In genomic region chr20:13007596-13007995, GRCh38 we compare ENCODE assay signal across 27 cellular contexts.
"Had no signal": no experiment of that assay in that cellular context is flagged by ENCODE, and none has a peak within 500 bp of the region (broad histone marks: within the 10 kb centered on the region; RNA-seq: fewer than 3 reads in every experiment).

No MANE protein-coding gene starts in this region.

- H3K27me3 ChIP-seq: Peyer's patch had no signal

- H3K27me3 Mint-ChIP-seq: central memory CD8-positive, alpha-beta T cell had no signal

- H3K27ac ChIP-seq: Peyer's patch, RWPE1 had no signal

- FAIRE-seq: astrocyte had no signal

- H3K27ac Mint-ChIP-seq: activated CD8-positive, alpha-beta T cell treated with anti-CD3 and anti-CD28 coated beads, Interleukin-2, amount 10 ng/mL, durations not matched to agents 7 days and 5 days; activated naive CD4-positive, alpha-beta T cell treated with anti-CD3 and anti-CD28 coated beads, Interleukin-2, amount 50 U/mL, for 72 hours; activated naive CD8-positive, alpha-beta T cell treated with anti-CD3 and anti-CD28 coated beads, Interleukin-2, amount 50 U/mL, for 24 hours; brain; T-helper 1 cell treated with Interleukin-12 subunit alpha and Interleukin-12 subunit beta and Interleukin-4 antibody, amounts not matched to agents 30 μg/mL and 1 μg/mL, for 36 hours; WTC11 had no signal

- H3K36me3 Mint-ChIP-seq: activated naive CD4-positive, alpha-beta T cell treated with anti-CD3 and anti-CD28 coated beads, Interleukin-2, amount 50 U/mL, for 72 hours; brain; WTC11 had no signal

- H3K9me3 Mint-ChIP-seq: activated naive CD4-positive, alpha-beta T cell treated with anti-CD3 and anti-CD28 coated beads, Interleukin-2, amount 50 U/mL, for 72 hours; activated naive CD8-positive, alpha-beta T cell treated with anti-CD3 and anti-CD28 coated beads, Interleukin-2, amount 50 U/mL, for 24 hours; brain; central memory CD8-positive, alpha-beta T cell; T-helper 1 cell treated with Interleukin-12 subunit alpha and Interleukin-12 subunit beta and Interleukin-4 antibody, amounts not matched to agents 30 μg/mL and 1 μg/mL, for 36 hours; WTC11 had no signal

- ATAC-seq: activated CD8-positive, alpha-beta T cell treated with anti-CD3 and anti-CD28 coated beads, Interleukin-2, amount 10 ng/mL, durations not matched to agents 7 days and 5 days; activated naive CD4-positive, alpha-beta T cell treated with anti-CD3 and anti-CD28 coated beads, Interleukin-2, amount 50 U/mL, for 72 hours; activated naive CD8-positive, alpha-beta T cell treated with anti-CD3 and anti-CD28 coated beads, Interleukin-2, amount 50 U/mL, for 24 hours; WTC11 had no signal

- H3K9me3 ChIP-seq: Peyer's patch had no signal

- H3K4me3 Mint-ChIP-seq: activated CD8-positive, alpha-beta T cell treated with anti-CD3 and anti-CD28 coated beads, Interleukin-2, amount 10 ng/mL, durations not matched to agents 7 days and 5 days; activated naive CD8-positive, alpha-beta T cell treated with anti-CD3 and anti-CD28 coated beads, Interleukin-2, amount 50 U/mL, for 24 hours; central memory CD8-positive, alpha-beta T cell; T-helper 1 cell treated with Interleukin-12 subunit alpha and Interleukin-12 subunit beta and Interleukin-4 antibody, amounts not matched to agents 30 μg/mL and 1 μg/mL, for 36 hours; WTC11 had no signal

- H3K36me3 ChIP-seq: Peyer's patch had no signal

- DNase-seq: activated CD4-positive, alpha-beta T cell treated with anti-CD3 and anti-CD28 coated beads for 48 hours; activated CD4-positive, alpha-beta T cell treated with anti-CD3 and anti-CD28 coated beads, Interleukin-2, amount 50 U/mL, for 4 hours; activated CD4-positive, CD25-positive, alpha-beta regulatory T cell treated with anti-CD3 and anti-CD28 coated beads, Interleukin-2, amount 50 U/mL, for 72 hours; activated CD8-positive, alpha-beta memory T cell treated with anti-CD3 and anti-CD28 coated beads, Interleukin-2, amount 50 U/mL, for 48 hours; activated CD8-positive, alpha-beta T cell treated with anti-CD3 and anti-CD28 coated beads, Interleukin-2, amount 10 ng/mL, durations not matched to agents 7 days and 5 days; activated effector memory CD4-positive, alpha-beta T cell treated with anti-CD3 and anti-CD28 coated beads, Interleukin-2, amount 50 U/mL, for 16 hours; activated naive CD4-positive, alpha-beta T cell treated with Interleukin-2 at 50 U/mL for 16 hours; activated naive CD8-positive, alpha-beta T cell treated with anti-CD3 and anti-CD28 coated beads, Interleukin-2, amount 50 U/mL, for 24 hours; activated T-cell treated with anti-CD3 and anti-CD28 coated beads, Interleukin-2, amount 50 U/mL, for 1 hour; KG1; NCI-H1092; NCI-H1417; NCI-H1930; NCI-H2107; NCI-H510A treated with DMSO at 0.1 percent for 48 hours; NCI-H69; NK-92 treated with Interleukin-12 subunit alpha and Interleukin-12 subunit beta, amount 100 ng/mL, for 24 hours; OCI-M1; Peyer's patch; SHP77 had no signal

- H3K4me3 ChIP-seq: Peyer's patch had no signal
